ENCODE assay signal across 8 cellular contexts in genomic region chr10:62851449-62851848, GRCh38. TPM values are rescaled to one million over a fixed set of nuclear protein-coding genes. Genes with fewer than 3 reads are reported as not detected.
A peak's percentile ranks its signal among the peaks of the same experiment; 100 is the strongest.
DNase-seq lines count a peak whose midpoint lies in the region; ATAC-seq and TF ChIP-seq lines count a peak whose summit lies in the region.
"Had no signal": no experiment of that assay in that cellular context is flagged by ENCODE, and none has a peak within 500 bp of the region (broad histone marks: within the 10 kb centered on the region; RNA-seq: fewer than 3 reads in every experiment).

No MANE protein-coding gene starts in this region.

- peak; percentile 57 for TF ChIP-seq CTCF in DND-41 (IDR thresholded peaks at IDR 0.05; ENCODE audit: borderline replicate concordance, extremely low read depth, low read length, poor library complexity, severe bottlenecking)
- TF ChIP-seq CTCF in HCT116 (IDR thresholded peaks at IDR 0.05 in 2 of 3, conservative IDR thresholded peaks at IDR 0.05 in 1 of 3; ENCODE audit: borderline replicate concordance in 1 of 3, insufficient read depth in 1 of 3, low read depth in 2 of 3, low read length in 2 of 3): peak in 2 of 3 experiments; percentile 54 to 71; a peak in 4 of 6 replicates
- peak; percentile 37 for TF ChIP-seq CTCF in lower lobe of right lung (IDR thresholded peaks at IDR 0.05)

- H3K4me1 Mint-ChIP-seq in activated T-helper 1 cell treated with anti-CD3 and anti-CD28 coated beads, Interleukin-12 subunit alpha, Interleukin-12 subunit beta, Interleukin-2, Interleukin-4 antibody, amounts not matched to agents 30 ng/mL and 10 ng/mL and 1 ng/mL, durations not matched to agents 14 hours and 24 hours and 36 hours (ENCODE audit: low read depth): peaks cover 51% of the 10 kb centered on the region
- H3K4me1 Mint-ChIP-seq in naive thymus-derived CD4-positive, alpha-beta T cell: peaks cover 10 to 54% (median 14%) of the 10 kb centered on the region in 7 donors

- peaks cover 5% of the 10 kb centered on the region for H3K27me3 Mint-ChIP-seq in activated T-helper 1 cell treated with anti-CD3 and anti-CD28 coated beads, Interleukin-12 subunit alpha, Interleukin-12 subunit beta, Interleukin-2, Interleukin-4 antibody, amounts not matched to agents 30 ng/mL and 10 ng/mL and 1 ng/mL, durations not matched to agents 14 hours and 24 hours and 36 hours (ENCODE audit: insufficient read depth)
- peaks cover 0 to 18% (median 13%) of the 10 kb centered on the region in 5 donors for H3K27me3 Mint-ChIP-seq in naive thymus-derived CD4-positive, alpha-beta T cell
- H3K27me3 Mint-ChIP-seq: central memory CD8-positive, alpha-beta T cell had no signal

- RAD21 ChIA-PET in HCT116 (lab: Charles Lee; ENCODE audit: low non-redundant PET in 1 of 2, low total read pairs in 2 of 2, uncharacterized antibody in 2 of 2, unreplicated experiment in 2 of 2): no interaction called here

- H3K36me3 ChIP-seq in DND-41 (ENCODE audit: insufficient read depth, low read length): no peaks in the 10 kb centered on the region
- H3K36me3 ChIP-seq in HCT116 (ENCODE audit: control insufficient read depth in 1 of 2, insufficient read depth in 2 of 2, low read length in 2 of 2): no peaks in the 10 kb centered on the region
- no peaks in the 10 kb centered on the region for H3K36me3 ChIP-seq in lower lobe of right lung
- no peaks in the 10 kb centered on the region for H3K36me3 ChIP-seq in naive thymus-derived CD4-positive, alpha-beta T cell (ENCODE audit: control insufficient read depth in 2 of 3, insufficient read depth in 3 of 3, low read length in 3 of 3)

- no peak overlapping the region for H2AFZ ChIP-seq in DND-41 (ENCODE audit: low read depth, low read length)
- no peak overlapping the region for H2AFZ ChIP-seq in HCT116 (ENCODE audit: low read depth, low read length, poor library complexity, severe bottlenecking)

- H3K27me3 ChIP-seq in DND-41 (ENCODE audit: insufficient read depth, low read length, poor library complexity) (no peaks in the 10 kb centered on the region), HCT116 (ENCODE audit: insufficient read depth, low read length) (no peaks in the 10 kb centered on the region), lower lobe of right lung (ENCODE audit: low read depth) (no peaks in the 10 kb centered on the region)
- no peaks in the 10 kb centered on the region for H3K27me3 ChIP-seq in naive thymus-derived CD4-positive, alpha-beta T cell (ENCODE audit: control insufficient read depth in 2 of 2, insufficient read depth in 2 of 2, low read length in 2 of 2)

- BruUV-seq in HCT116 (replicated peaks; lab: Mats Ljungman, UMichigan): no TSS peak

- CTCF ChIA-PET in HCT116 (lab: Charles Lee): no interaction called here
- CTCF ChIA-PET in naive thymus-derived CD4-positive, alpha-beta T cell (lab: Charles Lee): no interaction called here

- POLR2A ChIA-PET in HCT116 (lab: Charles Lee): no interaction called here
- POLR2A ChIA-PET in naive thymus-derived CD4-positive, alpha-beta T cell (lab: Charles Lee): interaction anchor here (0.7 kb wide), 1 partner anchor 14 kb away, joined by 3 read pairs; no protein-coding TSS in a partner anchor

- H3K9me3 ChIP-seq in DND-41 (ENCODE audit: insufficient read depth, low read length, severe bottlenecking) (peaks cover 2% of the 10 kb centered on the region), HCT116 (ENCODE audit: control insufficient read depth in 1 of 2, insufficient read depth in 1 of 2, low read depth in 1 of 2, low read length in 2 of 2) (no peaks in the 10 kb centered on the region; a peak in 2 of 4 replicates), lower lobe of right lung (peaks cover 12% of the 10 kb centered on the region)
- H3K9me3 ChIP-seq in naive thymus-derived CD4-positive, alpha-beta T cell (ENCODE audit: control insufficient read depth in 2 of 3, low read length in 3 of 3): peaks cover 0 to 9% (median 0%) of the 10 kb centered on the region in 3 experiments

- H3K79me2 ChIP-seq in DND-41 (ENCODE audit: insufficient read depth, low read length) (no peaks in the 10 kb centered on the region), HCT116 (ENCODE audit: insufficient read depth, low read length) (no peaks in the 10 kb centered on the region)

- peaks cover 34% of the 10 kb centered on the region for H3K9me3 Mint-ChIP-seq in activated T-helper 1 cell treated with anti-CD3 and anti-CD28 coated beads, Interleukin-12 subunit alpha, Interleukin-12 subunit beta, Interleukin-2, Interleukin-4 antibody, amounts not matched to agents 30 ng/mL and 10 ng/mL and 1 ng/mL, durations not matched to agents 14 hours and 24 hours and 36 hours
- peaks cover 4 to 29% (median 13%) of the 10 kb centered on the region in 11 donors for H3K9me3 Mint-ChIP-seq in naive thymus-derived CD4-positive, alpha-beta T cell
- H3K9me3 Mint-ChIP-seq: central memory CD8-positive, alpha-beta T cell had no signal

- H3K4me2 ChIP-seq in DND-41 (ENCODE audit: insufficient read depth, low read length) (no peak overlapping the region), HCT116 (ENCODE audit: low read length) (no peak overlapping the region)

- intact Hi-C loops in HCT116 (cut with micrococcal nuclease): no loop called here
- intact Hi-C loops in activated T-helper 1 cell treated with anti-CD3 and anti-CD28 coated beads, Interleukin-12 subunit alpha, Interleukin-12 subunit beta, Interleukin-2, Interleukin-4 antibody, amounts not matched to agents 30 ng/mL and 10 ng/mL and 1 ng/mL, durations not matched to agents 14 hours and 24 hours and 36 hours (cut with micrococcal nuclease): loop anchor here (1.0 to 10.0 kb wide), 3 partner anchors 306 to 807 kb away; no protein-coding TSS in a partner anchor
- intact Hi-C loops in lower lobe of right lung (cut with DNase I): no loop called here
- intact Hi-C loops in naive thymus-derived CD4-positive, alpha-beta T cell (cut with micrococcal nuclease): loop anchor here in 1 of 2 donors (5.0 kb wide), 2 partner anchors 216 to 281 kb away; partner anchors contain the start of gene NRBF2

- H3K27ac Mint-ChIP-seq in activated T-helper 1 cell treated with anti-CD3 and anti-CD28 coated beads, Interleukin-12 subunit alpha, Interleukin-12 subunit beta, Interleukin-2, Interleukin-4 antibody, amounts not matched to agents 30 ng/mL and 10 ng/mL and 1 ng/mL, durations not matched to agents 14 hours and 24 hours and 36 hours: peak overlapping the region; percentile 9
- H3K27ac Mint-ChIP-seq in naive thymus-derived CD4-positive, alpha-beta T cell: no peak overlapping the region

- H3K9ac ChIP-seq in DND-41 (ENCODE audit: low read depth, low read length) (no peak overlapping the region), HCT116 (ENCODE audit: low read length) (no peak overlapping the region)

- TF ChIP-seq POLR2A in HCT116 (IDR thresholded peaks at IDR 0.05; ENCODE audit: borderline replicate concordance, extremely low read depth, insufficient read depth, insufficient read length): no peak

- no peaks in the 10 kb centered on the region for H3K9me2 ChIP-seq in HCT116 (ENCODE audit: insufficient read depth)

- H3K36me3 Mint-ChIP-seq in activated T-helper 1 cell treated with anti-CD3 and anti-CD28 coated beads, Interleukin-12 subunit alpha, Interleukin-12 subunit beta, Interleukin-2, Interleukin-4 antibody, amounts not matched to agents 30 ng/mL and 10 ng/mL and 1 ng/mL, durations not matched to agents 14 hours and 24 hours and 36 hours (ENCODE audit: low read depth): peaks cover 9% of the 10 kb centered on the region
- H3K36me3 Mint-ChIP-seq in naive thymus-derived CD4-positive, alpha-beta T cell: peaks cover 0 to 15% (median 5%) of the 10 kb centered on the region in 5 donors

- H4K20me1 ChIP-seq in DND-41 (ENCODE audit: insufficient read depth, low read length) (no peaks in the 10 kb centered on the region), HCT116 (ENCODE audit: insufficient read depth) (no peaks in the 10 kb centered on the region)

- ATAC-seq in DND-41 (ENCODE audit: insufficient read depth, low read depth): no peak
- ATAC-seq in HCT116: peak; percentile 59; the same call in 1 of the 2 replicates
- no peak for ATAC-seq in lower lobe of right lung
- no peak for ATAC-seq in naive thymus-derived CD4-positive, alpha-beta T cell
- ATAC-seq in HG02610 (IDR thresholded peaks at IDR 0.05; ENCODE audit: unreplicated experiment): no peak
- no peak for ATAC-seq in HG03280 (IDR thresholded peaks at IDR 0.05; ENCODE audit: unreplicated experiment)

- no peak overlapping the region for H3K4me3 ChIP-seq in DND-41 (ENCODE audit: low read depth in 1 of 2, low read length in 2 of 2)
- no peak overlapping the region for H3K4me3 ChIP-seq in HCT116 (replicated peaks in 1 of 2; ENCODE audit: low read depth in 1 of 2, low read length in 2 of 2)
- H3K4me3 ChIP-seq in lower lobe of right lung: no peak overlapping the region
- H3K4me3 ChIP-seq in naive thymus-derived CD4-positive, alpha-beta T cell (ENCODE audit: low read length): no peak overlapping the region

- DNase-seq in DND-41 (no peak), HCT116 (ENCODE audit: low read depth, low spot score) (peak; percentile 12), lower lobe of right lung (no peak)
- DNase-seq in activated T-helper 1 cell treated with anti-CD3 and anti-CD28 coated beads, Interleukin-12 subunit alpha, Interleukin-12 subunit beta, Interleukin-2, Interleukin-4 antibody, amounts not matched to agents 30 ng/mL and 10 ng/mL and 1 ng/mL, durations not matched to agents 14 hours and 24 hours and 36 hours (ENCODE audit: low spot score): no peak
- DNase-seq in naive thymus-derived CD4-positive, alpha-beta T cell: no peak

- TF ChIP-seq RAD21 in HCT116 (IDR thresholded peaks at IDR 0.05; ENCODE audit: low read depth): peak; percentile 32; the same call in 1 of the 2 replicates

- no peaks in the 10 kb centered on the region for H3K4me1 ChIP-seq in DND-41 (ENCODE audit: insufficient read depth, low read length)
- no peaks in the 10 kb centered on the region for H3K4me1 ChIP-seq in HCT116 (ENCODE audit: control insufficient read depth in 1 of 2, insufficient read depth in 2 of 2, low read length in 2 of 2)
- H3K4me1 ChIP-seq in lower lobe of right lung: no peaks in the 10 kb centered on the region
- peaks cover 0 to 39% of the 10 kb centered on the region in 2 donors for H3K4me1 ChIP-seq in naive thymus-derived CD4-positive, alpha-beta T cell (ENCODE audit: control insufficient read depth in 2 of 2, insufficient read depth in 2 of 2, low read length in 2 of 2)

- H3K4me3 Mint-ChIP-seq in activated T-helper 1 cell treated with anti-CD3 and anti-CD28 coated beads, Interleukin-12 subunit alpha, Interleukin-12 subunit beta, Interleukin-2, Interleukin-4 antibody, amounts not matched to agents 30 ng/mL and 10 ng/mL and 1 ng/mL, durations not matched to agents 14 hours and 24 hours and 36 hours: no peak overlapping the region
- H3K4me3 Mint-ChIP-seq in naive thymus-derived CD4-positive, alpha-beta T cell: no peak overlapping the region
- H3K4me3 Mint-ChIP-seq: central memory CD8-positive, alpha-beta T cell had no signal

- H3K27ac ChIP-seq in DND-41 (ENCODE audit: low read length) (no peak overlapping the region), HCT116 (ENCODE audit: low read depth, low read length) (no peak overlapping the region), lower lobe of right lung (no peak overlapping the region)
- H3K27ac ChIP-seq in naive thymus-derived CD4-positive, alpha-beta T cell (ENCODE audit: low read depth, low read length): no peak overlapping the region

RNA-seq across cellular contexts. Expression of gene EGR2, which starts 35.3 kb away (rescaled TPM):
- total RNA-seq in HCT116 (2021; ENCODE audit: unreplicated experiment) (2.3 TPM), lower lobe of right lung (45.6 TPM)
- polyA plus RNA-seq in HCT116 (2012): 8.0 and 13.4 TPM in 2 replicates
- 268 and 282 TPM in 2 replicates for total RNA-seq in activated T-helper 1 cell treated with anti-CD3 and anti-CD28 coated beads, Interleukin-12 subunit alpha, Interleukin-12 subunit beta, Interleukin-2, Interleukin-4 antibody, amounts not matched to agents 30 ng/mL and 10 ng/mL and 1 ng/mL, durations not matched to agents 14 hours and 24 hours and 36 hours
- total RNA-seq in naive thymus-derived CD4-positive, alpha-beta T cell: 10 to 100 TPM in 2 of 5 experiments, 1 to 10 TPM in 1, under 1 TPM in 2; 0.46 to 14.2 (median 2.7) TPM
- polyA plus RNA-seq in naive thymus-derived CD4-positive, alpha-beta T cell: under 1 TPM in 1 of 2 donors, not detected in 1; 0.15 TPM

RNA-seq across cellular contexts. Expression of gene ADO, which starts 46.9 kb away (rescaled TPM):
- total RNA-seq in HCT116 (2021; ENCODE audit: unreplicated experiment) (26.2 TPM), lower lobe of right lung (16.3 TPM)
- 10.4 and 13.8 TPM in 2 replicates for polyA plus RNA-seq in HCT116 (2012)
- total RNA-seq in activated T-helper 1 cell treated with anti-CD3 and anti-CD28 coated beads, Interleukin-12 subunit alpha, Interleukin-12 subunit beta, Interleukin-2, Interleukin-4 antibody, amounts not matched to agents 30 ng/mL and 10 ng/mL and 1 ng/mL, durations not matched to agents 14 hours and 24 hours and 36 hours: 52.3 and 55.8 TPM in 2 replicates
- 10 to 100 TPM in 4 of 5 experiments, 1 to 10 TPM in 1; 9.8 to 21.3 (median 15.6) TPM for total RNA-seq in naive thymus-derived CD4-positive, alpha-beta T cell
- 1 to 10 TPM; 2.0 to 2.3 TPM for polyA plus RNA-seq in naive thymus-derived CD4-positive, alpha-beta T cell
